Comparison of ENCODE assay signal across 8 cellular contexts in the genomic region with DNA sequence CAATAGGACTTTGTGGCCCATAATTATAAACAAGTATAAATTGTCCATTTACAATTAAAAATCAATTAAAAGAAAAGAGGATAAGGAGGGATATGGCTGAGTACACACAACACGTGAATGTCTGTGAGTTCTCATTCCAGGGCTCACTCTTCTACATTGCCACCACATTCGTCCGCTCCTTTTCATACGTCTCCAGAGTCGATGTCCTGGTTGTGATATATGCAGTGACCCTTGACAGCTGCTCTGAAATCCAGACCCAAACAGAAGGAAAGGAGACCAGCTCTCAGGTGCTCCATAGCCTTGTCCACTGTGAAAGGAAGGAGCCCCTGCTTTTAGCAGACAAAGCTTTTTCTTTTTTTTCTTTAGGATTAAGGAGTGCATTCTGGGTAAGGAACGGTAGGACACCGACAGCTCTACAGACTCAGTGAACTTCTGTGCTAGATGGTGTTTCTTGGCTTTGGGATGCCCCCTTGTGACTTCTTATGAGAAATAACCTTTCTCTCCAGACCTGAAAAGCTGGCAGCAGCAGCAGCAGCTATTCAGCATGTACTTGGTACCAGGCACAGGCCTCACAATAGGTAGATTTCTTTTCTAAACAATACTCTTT. TPM values are rescaled to one million over a fixed set of nuclear protein-coding genes. Genes with fewer than 3 reads are reported as not detected.
DNase-seq lines count a peak whose midpoint lies in the region; ATAC-seq, FAIRE-seq and TF ChIP-seq lines count a peak whose summit lies in the region.

No MANE protein-coding gene starts in this region.

- no peaks in the 10 kb centered on the region for H3K27me3 Mint-ChIP-seq in Caco-2 (ENCODE audit: insufficient read depth, unreplicated experiment)

- H3K9me1 ChIP-seq in K562 (ENCODE audit: control insufficient read depth, insufficient read depth, low read length), result no peaks in the 10 kb centered on the region

- CTCF ChIA-PET in Caco-2 (lab: Charles Lee), result interaction anchor here (0.6 to 2.2 kb wide), 40 partner anchors 9 to 580 kb away, joined by 3 to 113 read pairs (median 4); partner anchors contain the start of genes FAM168A, MRPL48, PLEKHB1 and RAB6A
- CTCF ChIA-PET in K562 (lab: Yijun Ruan, JAX; ENCODE audit: low intra/inter-chr PET ratio), result interaction anchor here (0.9 to 3.5 kb wide), 3 partner anchors 305 to 526 kb away, joined by 3 to 22 read pairs (median 3); no protein-coding TSS in a partner anchor

- TF ChIP-seq CTCF in Caco-2 (IDR thresholded peaks at IDR 0.05; ENCODE audit: insufficient read depth in 1 of 2, low read depth in 1 of 2, low read length in 1 of 2, severe bottlenecking in 1 of 2, unreplicated experiment in 1 of 2), result peak; percentile 81 to 89
- peak; percentile 69 to 82 (median 80) for TF ChIP-seq CTCF in K562 (IDR thresholded peaks at IDR 0.05 in 2 of 3, conservative IDR thresholded peaks at IDR 0.05 in 1 of 3; ENCODE audit: insufficient read depth in 2 of 3, low read depth in 1 of 3, low read length in 3 of 3)
- peak in 3 of 6 experiments; percentile 26 to 62 (median 30) for TF ChIP-seq CTCF in esophagus squamous epithelium (IDR thresholded peaks at IDR 0.05)

- no peaks in the 10 kb centered on the region for H4K20me1 ChIP-seq in K562 (replicated peaks; ENCODE audit: control insufficient read depth, insufficient read depth, low read length)

- peaks cover 86% of the 10 kb centered on the region for H3K36me3 Mint-ChIP-seq in Caco-2 (ENCODE audit: insufficient read depth, unreplicated experiment)

- POLR2A ChIA-PET in Caco-2 (lab: Charles Lee) (interaction anchor here (0.5 to 1.2 kb wide), 7 partner anchors 63 to 250 kb away, joined by 3 to 9 read pairs (median 4); partner anchors contain the start of genes MRPL48 and RAB6A), K562 (lab: Yijun Ruan, JAX) (interaction anchor here (1.0 to 1.2 kb wide), 3 partner anchors 40 to 305 kb away, joined by 3 to 4 read pairs (median 3); no protein-coding TSS in a partner anchor)

- FAIRE-seq in K562 (lab: Jason Lieb, UNC), result peak; percentile 91

- H3K4me3 ChIP-seq in Caco-2 (ENCODE audit: low read depth, low read length) (no peak overlapping the region), K562 (no peak overlapping the region), esophagus squamous epithelium (no peak overlapping the region)

- H3K27me3 ChIP-seq in Caco-2 (replicated peaks; ENCODE audit: control insufficient read depth, insufficient read depth, low read length), result no peaks in the 10 kb centered on the region
- H3K27me3 ChIP-seq in K562 (ENCODE audit: control insufficient read depth in 2 of 2, insufficient read depth in 2 of 2, low read length in 2 of 2), result no peaks in the 10 kb centered on the region
- H3K27me3 ChIP-seq in esophagus squamous epithelium, result no peaks in the 10 kb centered on the region

- intact Hi-C loops in Caco-2 (cut with micrococcal nuclease; ENCODE audit: unreplicated experiment) (loop anchor here (1.0 to 10.0 kb wide), 10 partner anchors 16 to 527 kb away; partner anchors contain the start of genes COA4, PAAF1 and RAB6A), K562 (cut with micrococcal nuclease) (loop anchor here (1.0 to 10.0 kb wide), 4 partner anchors 146 to 579 kb away; partner anchors contain the start of gene MRPL48), esophagus squamous epithelium (cut with DNase I) (no loop called here)

- TF ChIP-seq POLR2A in K562 (conservative IDR thresholded peaks at IDR 0.05), result no peak
- no peak for TF ChIP-seq POLR2A in esophagus squamous epithelium (IDR thresholded peaks at IDR 0.05)

- BruUV-seq in Caco-2 (replicated peaks; lab: Mats Ljungman, UMichigan), result no TSS peak
- BruUV-seq in K562 (replicated peaks; lab: Mats Ljungman, UMichigan), result no TSS peak

- peak; percentile 51 to 84; a peak in 3 of 4 replicates for TF ChIP-seq RAD21 in K562 (CRISPR knock-in tag; conservative IDR thresholded peaks at IDR 0.05 in 1 of 2, IDR thresholded peaks at IDR 0.05 in 1 of 2)

- no peak overlapping the region for H3K9ac ChIP-seq in K562 (ENCODE audit: insufficient read depth in 1 of 2, low read depth in 2 of 2, low read length in 2 of 2)

- peaks cover 8% of the 10 kb centered on the region for H3K4me1 Mint-ChIP-seq in Caco-2 (ENCODE audit: low read depth, unreplicated experiment)

- no peaks in the 10 kb centered on the region for H3K79me2 ChIP-seq in K562 (ENCODE audit: control insufficient read depth, insufficient read depth, low read length)

- in situ Hi-C loops in K562 (cut with MboI), result no loop called here

- H3K27ac ChIP-seq in K562 (ENCODE audit: extremely low read depth, low read depth, low read length) (no peak overlapping the region), esophagus squamous epithelium (no peak overlapping the region)

- H3K4me1 ChIP-seq in Caco-2, result no peaks in the 10 kb centered on the region
- no peaks in the 10 kb centered on the region for H3K4me1 ChIP-seq in K562 (replicated peaks in 1 of 2; ENCODE audit: control insufficient read depth in 2 of 2, insufficient read depth in 2 of 2, low read length in 2 of 2)
- no peaks in the 10 kb centered on the region for H3K4me1 ChIP-seq in esophagus squamous epithelium

- no peak for TF ChIP-seq EP300 in K562 (IDR thresholded peaks at IDR 0.05; ENCODE audit: low read length)

- no peak overlapping the region for H3K27ac Mint-ChIP-seq in Caco-2 (ENCODE audit: unreplicated experiment)

- H3K36me3 ChIP-seq in Caco-2 (ENCODE audit: control insufficient read depth, insufficient read depth, low read length) (peaks cover 5% of the 10 kb centered on the region), K562 (ENCODE audit: control insufficient read depth, insufficient read depth, low read length) (peaks cover 39% of the 10 kb centered on the region), esophagus squamous epithelium (peaks cover 4 to 82% (median 11%) of the 10 kb centered on the region in 3 donors)

- no peak overlapping the region for H3K4me3 Mint-ChIP-seq in Caco-2 (ENCODE audit: unreplicated experiment)

- DNase-seq in Caco-2, result peak; percentile 78 to 85
- DNase-seq in HCEC 1CT, result peak; percentile 80
- peak; percentile 26 to 80 for DNase-seq in NCI-H524 (lab: John Stamatoyannopoulos, UW)
- peak; percentile 41 to 75 (median 58) for DNase-seq in K562 (ENCODE audit: extremely low read depth in 1 of 4, low spot score in 3 of 4)
- peak; percentile 42 for DNase-seq in kidney glomerular epithelial cell (lab: John Stamatoyannopoulos, UW)
- no peak for DNase-seq in OCI-M2 (lab: John Stamatoyannopoulos, UW; ENCODE audit: unreplicated experiment)
- no peak for DNase-seq in esophagus squamous epithelium (lab: John Stamatoyannopoulos, UW)

- no peak overlapping the region for H3K4me2 ChIP-seq in K562 (ENCODE audit: insufficient read depth, low read length)

- ATAC-seq in K562 (peak; percentile 100), HG02588 (IDR thresholded peaks at IDR 0.05; ENCODE audit: unreplicated experiment) (no peak)

- H3K9me3 ChIP-seq in Caco-2 (no peaks in the 10 kb centered on the region), K562 (replicated peaks; ENCODE audit: control insufficient read depth, insufficient read depth, low read depth, low read length) (no peaks in the 10 kb centered on the region), esophagus squamous epithelium (no peaks in the 10 kb centered on the region)

- 57% methylated on average over 7 of the region's 7 CpGs for WGBS in K562 (ENCODE audit: insufficient coverage, low coverage, missing lambda C conversion rate)
- 67 to 68% methylated on average over 7 of the region's 7 CpGs for WGBS in esophagus squamous epithelium, 2 donors

- H2AFZ ChIP-seq in K562 (ENCODE audit: low read depth, low read length), result peak overlapping the region; percentile 52

- no peaks in the 10 kb centered on the region for H3K9me3 Mint-ChIP-seq in Caco-2 (ENCODE audit: unreplicated experiment)

RNA-seq across cellular contexts. Expression of gene DNAJB13, which starts 19.7 kb away (rescaled TPM):
- 0.52 TPM in 1 of 2 replicates, not detected in the other for total RNA-seq in Caco-2 (2022)
- total RNA-seq in K562 (2011; cell fraction: chromatin; rRNA removed; ENCODE audit: low replicate concordance), result 0.69 TPM in 1 of 2 replicates, not detected in the other
- not detected in 2 replicates for total RNA-seq in K562 (2011; cell fraction: nucleolus; rRNA removed)
- 0.31 and 0.81 TPM in 2 replicates for total RNA-seq in K562 (2011; cell fraction: nucleoplasm; rRNA removed)
- not detected in 2 replicates for total RNA-seq in K562 (2014; rRNA removed)
- not detected in 2 replicates for total RNA-seq in K562 (2014; rRNA removed; fragmentation: Illumina TruSeq; extraction: Trizol)
- not detected in 2 replicates for total RNA-seq in K562 (2015; rRNA removed; fragmentation: Illumina TruSeq; extraction: Trizol)
- total RNA-seq in K562 (2021), result not detected in 2 replicates
- polyA plus RNA-seq in K562 (2011; rRNA removed), result 0.14 and 0.46 TPM in 2 replicates
- polyA plus RNA-seq in K562 (2011; cell fraction: cytosol; rRNA removed), result 0.13 TPM in 1 of 2 replicates, not detected in the other
- polyA plus RNA-seq in K562 (2011; cell fraction: nucleus; rRNA removed), result 0.73 and 1.4 TPM in 2 replicates
- polyA plus RNA-seq in K562 (2012), result 0.08 and 0.10 TPM in 2 replicates
- polyA plus RNA-seq in K562 (2014; fragmentation: Illumina TruSeq; extraction: Trizol), result not detected in 2 replicates
- not detected for polyA plus RNA-seq in K562 (2014; fragmentation: Nextera tagmentation; extraction: Ambion mirVana)
- 0.04 TPM in 1 of 2 replicates, not detected in the other for polyA plus RNA-seq in K562 (2014; rRNA removed)
- 0.15 TPM in 1 of 2 replicates, not detected in the other for polyA minus RNA-seq in K562 (2011; rRNA and poly(A)+ RNA removed)
- polyA minus RNA-seq in K562 (2011; cell fraction: cytosol; rRNA and poly(A)+ RNA removed), result not detected in 2 replicates
- polyA minus RNA-seq in K562 (2011; cell fraction: nucleus; rRNA and poly(A)+ RNA removed), result 0.13 and 0.44 TPM in 2 replicates
- not detected for total RNA-seq in esophagus squamous epithelium

RNA-seq across cellular contexts. Expression of gene UCP2, which starts 51.5 kb away (rescaled TPM):
- total RNA-seq in Caco-2 (2022) (100 and 144 TPM in 2 replicates), K562 (2014; rRNA removed) (21.5 and 29.2 TPM in 2 replicates), K562 (2014; rRNA removed; fragmentation: Illumina TruSeq; extraction: Trizol) (19.6 and 24.1 TPM in 2 replicates), K562 (2015; rRNA removed; fragmentation: Illumina TruSeq; extraction: Trizol) (19.2 and 25.9 TPM in 2 replicates), K562 (2021) (141 and 152 TPM in 2 replicates), esophagus squamous epithelium (10 to 100 TPM in 1 of 4 donors, 1 to 10 TPM in 3; 4.0 to 26.7 (median 7.1) TPM)
- total RNA-seq in K562 (2011; cell fraction: chromatin; rRNA removed; ENCODE audit: low replicate concordance), result 125 and 263 TPM in 2 replicates
- 180 and 194 TPM in 2 replicates for total RNA-seq in K562 (2011; cell fraction: nucleolus; rRNA removed)
- total RNA-seq in K562 (2011; cell fraction: nucleoplasm; rRNA removed), result 161 and 172 TPM in 2 replicates
- polyA plus RNA-seq in K562 (2011; rRNA removed) (45.6 and 59.3 TPM in 2 replicates), K562 (2014; fragmentation: Illumina TruSeq; extraction: Trizol) (147 and 173 TPM in 2 replicates), K562 (2014; fragmentation: Nextera tagmentation; extraction: Ambion mirVana) (100 to 1,000 TPM in 1 of 2 experiments, 10 to 100 TPM in 1; 95.7 to 216 TPM), K562 (2014; rRNA removed) (84.5 and 87.9 TPM in 2 replicates)
- 113 and 142 TPM in 2 replicates for polyA plus RNA-seq in K562 (2011; cell fraction: cytosol; rRNA removed)
- 52.2 and 60.9 TPM in 2 replicates for polyA plus RNA-seq in K562 (2011; cell fraction: nucleus; rRNA removed)
- polyA plus RNA-seq in K562 (2012), result 99.1 and 151 TPM in 2 replicates
- polyA minus RNA-seq in K562 (2011; rRNA and poly(A)+ RNA removed), result 59.5 and 95.2 TPM in 2 replicates
- 107 and 109 TPM in 2 replicates for polyA minus RNA-seq in K562 (2011; cell fraction: cytosol; rRNA and poly(A)+ RNA removed)
- 69.9 and 106 TPM in 2 replicates for polyA minus RNA-seq in K562 (2011; cell fraction: nucleus; rRNA and poly(A)+ RNA removed)

RNA-seq across cellular contexts. Expression of gene PAAF1, which starts 54.3 kb away (rescaled TPM):
- total RNA-seq in Caco-2 (2022) (51.6 and 53.4 TPM in 2 replicates), K562 (2014; rRNA removed) (13.5 and 15.8 TPM in 2 replicates), K562 (2014; rRNA removed; fragmentation: Illumina TruSeq; extraction: Trizol) (17.8 and 20.7 TPM in 2 replicates), K562 (2015; rRNA removed; fragmentation: Illumina TruSeq; extraction: Trizol) (16.3 and 17.3 TPM in 2 replicates), K562 (2021) (23.9 and 29.7 TPM in 2 replicates), esophagus squamous epithelium (10 to 100 TPM in 1 of 4 donors, 1 to 10 TPM in 3; 4.3 to 10.9 (median 8.3) TPM)
- total RNA-seq in K562 (2011; cell fraction: chromatin; rRNA removed; ENCODE audit: low replicate concordance), result 43.5 and 61.5 TPM in 2 replicates
- total RNA-seq in K562 (2011; cell fraction: nucleolus; rRNA removed), result 24.2 and 25.5 TPM in 2 replicates
- total RNA-seq in K562 (2011; cell fraction: nucleoplasm; rRNA removed), result 48.0 and 66.3 TPM in 2 replicates
- polyA plus RNA-seq in K562 (2011; rRNA removed) (23.3 and 27.9 TPM in 2 replicates), K562 (2014; fragmentation: Illumina TruSeq; extraction: Trizol) (38.0 and 38.5 TPM in 2 replicates), K562 (2014; fragmentation: Nextera tagmentation; extraction: Ambion mirVana) (10 to 100 TPM; 69.2 to 78.6 TPM), K562 (2014; rRNA removed) (20.3 and 20.4 TPM in 2 replicates)
- 18.3 and 24.7 TPM in 2 replicates for polyA plus RNA-seq in K562 (2011; cell fraction: cytosol; rRNA removed)
- 20.5 and 26.2 TPM in 2 replicates for polyA plus RNA-seq in K562 (2011; cell fraction: nucleus; rRNA removed)
- 25.3 and 29.5 TPM in 2 replicates for polyA plus RNA-seq in K562 (2012)
- polyA minus RNA-seq in K562 (2011; rRNA and poly(A)+ RNA removed), result 35.6 and 38.4 TPM in 2 replicates
- polyA minus RNA-seq in K562 (2011; cell fraction: cytosol; rRNA and poly(A)+ RNA removed), result 8.0 and 11.9 TPM in 2 replicates
- 9.8 and 16.3 TPM in 2 replicates for polyA minus RNA-seq in K562 (2011; cell fraction: nucleus; rRNA and poly(A)+ RNA removed)

RNA-seq across cellular contexts. Expression of gene COA4, which starts 54.5 kb away (rescaled TPM):
- total RNA-seq in Caco-2 (2022), result 127 and 137 TPM in 2 replicates
- total RNA-seq in K562 (2011; cell fraction: chromatin; rRNA removed; ENCODE audit: low replicate concordance), result 72.1 and 91.8 TPM in 2 replicates
- 90.9 and 111 TPM in 2 replicates for total RNA-seq in K562 (2011; cell fraction: nucleolus; rRNA removed)
- total RNA-seq in K562 (2011; cell fraction: nucleoplasm; rRNA removed), result 115 and 164 TPM in 2 replicates
- total RNA-seq in K562 (2014; rRNA removed), result 255 and 270 TPM in 2 replicates
- 116 and 124 TPM in 2 replicates for total RNA-seq in K562 (2014; rRNA removed; fragmentation: Illumina TruSeq; extraction: Trizol)
- 145 and 156 TPM in 2 replicates for total RNA-seq in K562 (2015; rRNA removed; fragmentation: Illumina TruSeq; extraction: Trizol)
- total RNA-seq in K562 (2021), result 128 and 131 TPM in 2 replicates
- polyA plus RNA-seq in K562 (2011; rRNA removed), result 119 and 131 TPM in 2 replicates
- polyA plus RNA-seq in K562 (2011; cell fraction: cytosol; rRNA removed), result 152 and 223 TPM in 2 replicates
- polyA plus RNA-seq in K562 (2011; cell fraction: nucleus; rRNA removed), result 87.7 and 109 TPM in 2 replicates
- 80.7 and 136 TPM in 2 replicates for polyA plus RNA-seq in K562 (2012)
- polyA plus RNA-seq in K562 (2014; fragmentation: Illumina TruSeq; extraction: Trizol), result 161 and 208 TPM in 2 replicates
- polyA plus RNA-seq in K562 (2014; fragmentation: Nextera tagmentation; extraction: Ambion mirVana), result 100 to 1,000 TPM; 108 to 152 TPM
- polyA plus RNA-seq in K562 (2014; rRNA removed), result 226 and 257 TPM in 2 replicates
- 58.5 and 70.3 TPM in 2 replicates for polyA minus RNA-seq in K562 (2011; rRNA and poly(A)+ RNA removed)
- polyA minus RNA-seq in K562 (2011; cell fraction: cytosol; rRNA and poly(A)+ RNA removed), result 27.0 and 50.5 TPM in 2 replicates
- 37.2 and 45.5 TPM in 2 replicates for polyA minus RNA-seq in K562 (2011; cell fraction: nucleus; rRNA and poly(A)+ RNA removed)
- total RNA-seq in esophagus squamous epithelium, result 10 to 100 TPM; 43.9 to 88.5 (median 64.9) TPM

Comparison
In these comparisons a context has a peak if more than half of its experiments do, and no peak if none do; other contexts are left out.
1. DNase-seq: peak in Caco-2 (2 of 2), HCEC 1CT (single experiment), NCI-H524 (2 of 2), K562 (4 of 4) and kidney glomerular epithelial cell (single experiment); none in OCI-M2 (single experiment) and esophagus squamous epithelium (single experiment).